27 cellular contexts compared by ENCODE assay signal in the genomic region with DNA sequence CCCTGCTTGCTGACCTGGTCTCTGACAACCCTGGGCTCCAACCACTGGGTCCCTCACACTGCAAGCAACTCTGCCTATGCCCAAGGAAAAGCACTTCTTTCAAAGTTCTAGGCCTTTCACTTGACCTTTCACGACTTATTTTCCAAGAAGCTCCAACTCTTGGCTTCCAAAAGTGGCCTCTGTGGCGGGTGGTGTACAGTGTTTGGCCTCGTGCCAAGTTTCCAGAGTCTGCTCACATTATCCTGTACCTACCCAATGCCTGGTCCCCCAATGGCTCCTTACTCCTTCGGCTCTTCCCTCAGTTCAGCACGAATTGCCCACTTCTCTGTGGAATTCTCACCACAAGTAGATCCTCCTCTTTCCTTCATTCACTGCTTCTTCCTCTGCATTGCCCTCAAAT.
"Had no signal": no experiment of that assay in that cellular context is flagged by ENCODE, and none has a peak within 500 bp of the region (broad histone marks: within the 10 kb centered on the region; RNA-seq: fewer than 3 reads in every experiment).

No MANE protein-coding gene starts in this region.

- H3K4me3 Mint-ChIP-seq: activated CD4-positive, alpha-beta memory T cell treated with anti-CD3 and anti-CD28 coated beads, Interleukin-2, amount 10 ng/mL, durations not matched to agents 7 days and 5 days; activated CD4-positive, alpha-beta T cell treated with anti-CD3 and anti-CD28 coated beads, Interleukin-2, amount 10 ng/mL, durations not matched to agents 24 days and 14 days; activated naive CD4-positive, alpha-beta T cell treated with anti-CD3 and anti-CD28 coated beads, Interleukin-2, amount 10 ng/mL, durations not matched to agents 7 days and 5 days; activated naive CD8-positive, alpha-beta T cell treated with anti-CD3 and anti-CD28 coated beads for 36 hours; activated T-helper 17 cell treated with anti-CD3 and anti-CD28 coated beads, Interleukin-2, amount 50 U/mL, for 72 hours; WTC11 had no signal

- H3K27ac Mint-ChIP-seq: activated CD4-positive, alpha-beta memory T cell treated with anti-CD3 and anti-CD28 coated beads, Interleukin-2, amount 10 ng/mL, durations not matched to agents 7 days and 5 days; activated CD4-positive, alpha-beta T cell treated with anti-CD3 and anti-CD28 coated beads, Interleukin-2, amount 10 ng/mL, durations not matched to agents 24 days and 14 days; activated naive CD4-positive, alpha-beta T cell treated with anti-CD3 and anti-CD28 coated beads, Interleukin-2, amount 10 ng/mL, durations not matched to agents 7 days and 5 days; activated naive CD8-positive, alpha-beta T cell treated with anti-CD3 and anti-CD28 coated beads for 36 hours; activated T-helper 17 cell treated with anti-CD3 and anti-CD28 coated beads, Interleukin-2, amount 50 U/mL, for 72 hours; WTC11 had no signal

- H3K9me3 ChIP-seq: MG63, Peyer's patch, SJCRH30, SK-N-SH had no signal

- DNase-seq: activated CD4-positive, alpha-beta memory T cell treated with anti-CD3 and anti-CD28 coated beads, Interleukin-2, amount 10 ng/mL, durations not matched to agents 7 days and 5 days; activated CD4-positive, alpha-beta T cell treated with anti-CD3 and anti-CD28 coated beads for 1 hour; activated CD4-positive, alpha-beta T cell treated with anti-CD3 and anti-CD28 coated beads, Interleukin-2, amount 10 ng/mL, durations not matched to agents 24 days and 14 days; activated gamma-delta T cell treated with Interleukin-2 at 50 U/mL for 16 hours; activated naive CD4-positive, alpha-beta T cell treated with anti-CD3 and anti-CD28 coated beads, Interleukin-2, amount 10 ng/mL, durations not matched to agents 7 days and 5 days; activated naive CD8-positive, alpha-beta T cell treated with anti-CD3 and anti-CD28 coated beads for 36 hours; activated T-cell treated with anti-CD3 and anti-CD28 coated beads for 4 hours; activated T-cell treated with anti-CD3 and anti-CD28 coated beads, Interleukin-2, amount 50 U/mL, for 48 hours; brain microvascular endothelial cell; MG63; MV-4-11; NCI-H1092 treated with DMSO at 0.1 percent for 48 hours; NCI-H1436 treated with DMSO at 0.1 percent for 48 hours; NCI-H187; NCI-H2081; NCI-H2171 treated with DMSO at 0.1 percent for 48 hours; NCI-H526; NK-92 treated with Interleukin-12 subunit alpha and Interleukin-12 subunit beta, amount 100 ng/mL, for 24 hours; Peyer's patch; Right ventricle myocardium superior; SK-N-SH; T-helper 1 cell had no signal

- H3K27me3 ChIP-seq: brain microvascular endothelial cell, cardiac muscle cell, MG63, Peyer's patch, SJCRH30 had no signal

- H3K36me3 Mint-ChIP-seq: activated naive CD4-positive, alpha-beta T cell treated with anti-CD3 and anti-CD28 coated beads, Interleukin-2, amount 10 ng/mL, durations not matched to agents 7 days and 5 days; activated naive CD8-positive, alpha-beta T cell treated with anti-CD3 and anti-CD28 coated beads for 36 hours; WTC11 had no signal

- H3K4me2 ChIP-seq: SK-N-SH had no signal

- H3K27ac ChIP-seq: brain microvascular endothelial cell, cardiac muscle cell, Peyer's patch, RWPE1, SJCRH30 had no signal

- H3K9ac ChIP-seq: SK-N-SH had no signal

- ATAC-seq: activated T-helper 17 cell treated with anti-CD3 and anti-CD28 coated beads, Interleukin-2, amount 50 U/mL, for 72 hours; WTC11 had no signal

- H3K4me3 ChIP-seq: cardiac muscle cell, MG63, Peyer's patch, SJCRH30 had no signal

- H3K4me1 ChIP-seq: Peyer's patch, SJCRH30 had no signal

- H3K9me3 Mint-ChIP-seq: activated CD4-positive, alpha-beta memory T cell treated with anti-CD3 and anti-CD28 coated beads, Interleukin-2, amount 10 ng/mL, durations not matched to agents 7 days and 5 days; activated naive CD4-positive, alpha-beta T cell treated with anti-CD3 and anti-CD28 coated beads, Interleukin-2, amount 10 ng/mL, durations not matched to agents 7 days and 5 days; activated naive CD8-positive, alpha-beta T cell treated with anti-CD3 and anti-CD28 coated beads for 36 hours; activated T-helper 17 cell treated with anti-CD3 and anti-CD28 coated beads, Interleukin-2, amount 50 U/mL, for 72 hours had no signal

- H3K36me3 ChIP-seq: brain microvascular endothelial cell, cardiac muscle cell, MG63, Peyer's patch, SJCRH30 had no signal
